23 cellular contexts compared by ENCODE assay signal in genomic region chr21:18138507-18138906, GRCh38.
"Had no signal": no experiment of that assay in that cellular context is flagged by ENCODE, and none has a peak within 500 bp of the region (broad histone marks: within the 10 kb centered on the region; RNA-seq: fewer than 3 reads in every experiment).

No MANE protein-coding gene starts in this region.

- DNase-seq: dorsolateral prefrontal cortex; effector CD4-positive, alpha-beta T cell; foreskin keratinocyte; heart left ventricle; kidney; sigmoid colon; stimulated activated CD4-positive, alpha-beta T cell treated with anti-CD3 and anti-CD28 coated beads, Interleukin-4, amount 100 ng/mL, for 4 hours; stimulated activated naive CD8-positive, alpha-beta T cell treated with anti-CD3 and anti-CD28 coated beads, Interleukin-15, Interleukin-2, amounts not matched to agents 100 U/mL and 50 U/mL, for 24 hours; substantia nigra; testis; tibial artery had no signal

- H3K4me2 ChIP-seq: hepatocyte, neural progenitor cell had no signal

- H3K27me3 ChIP-seq: dorsolateral prefrontal cortex, foreskin keratinocyte, gastroesophageal sphincter, heart left ventricle, hepatocyte, neural progenitor cell, right atrium auricular region, sigmoid colon, testis, tibial artery had no signal

- H3K9ac ChIP-seq: neural progenitor cell, parathyroid adenoma had no signal

- H3K4me3 Mint-ChIP-seq: memory B cell; natural killer cell treated with Interleukin-12 subunit alpha and Interleukin-12 subunit beta and Interleukin-15 and Interleukin-18, amount 100 ng/mL, for 72 hours; neural progenitor cell; stimulated activated memory B cell treated with anti-CD40 and anti-IgM and Interleukin-4, amounts not matched to agents 10 μg/mL and 1 μg/mL and 100 μg/mL, for 72 hours; type B pancreatic cell had no signal

- H3K27ac Mint-ChIP-seq: memory B cell; natural killer cell treated with Interleukin-12 subunit alpha and Interleukin-12 subunit beta and Interleukin-15 and Interleukin-18, amount 100 ng/mL, for 72 hours; neural progenitor cell; progenitor cell of endocrine pancreas; stimulated activated memory B cell treated with anti-CD40 and anti-IgM and Interleukin-4, amounts not matched to agents 10 μg/mL and 1 μg/mL and 100 μg/mL, for 72 hours; type B pancreatic cell had no signal

- H3K9me3 ChIP-seq: gastroesophageal sphincter, heart left ventricle, right atrium auricular region, sigmoid colon, testis, tibial artery had no signal

- H3K4me3 ChIP-seq: dorsolateral prefrontal cortex, gastroesophageal sphincter, heart left ventricle, hepatocyte, lung, neural progenitor cell, right atrium auricular region, sigmoid colon, testis, tibial artery had no signal

- H3K27me3 Mint-ChIP-seq: memory B cell; progenitor cell of endocrine pancreas; stimulated activated memory B cell treated with anti-CD40 and anti-IgM and Interleukin-4, amounts not matched to agents 10 μg/mL and 1 μg/mL and 100 μg/mL, for 72 hours; type B pancreatic cell had no signal

- H3K9me3 Mint-ChIP-seq: natural killer cell treated with Interleukin-12 subunit alpha and Interleukin-12 subunit beta and Interleukin-15 and Interleukin-18, amount 100 ng/mL, for 72 hours; neural progenitor cell; stimulated activated memory B cell treated with anti-CD40 and anti-IgM and Interleukin-4, amounts not matched to agents 10 μg/mL and 1 μg/mL and 100 μg/mL, for 72 hours; type B pancreatic cell had no signal

- H2AFZ ChIP-seq: hepatocyte, neural progenitor cell, parathyroid adenoma had no signal

- H3K79me2 ChIP-seq: hepatocyte, parathyroid adenoma had no signal

- H3K4me1 Mint-ChIP-seq: memory B cell; neural progenitor cell; stimulated activated memory B cell treated with anti-CD40 and anti-IgM and Interleukin-4, amounts not matched to agents 10 μg/mL and 1 μg/mL and 100 μg/mL, for 72 hours had no signal

- ATAC-seq: foreskin keratinocyte; gastroesophageal sphincter; heart left ventricle; left lobe of liver; natural killer cell treated with Interleukin-12 subunit alpha and Interleukin-12 subunit beta and Interleukin-15 and Interleukin-18, amount 100 ng/mL, for 72 hours; stimulated activated memory B cell treated with anti-CD40 and anti-IgM and Interleukin-4, amounts not matched to agents 10 μg/mL and 1 μg/mL and 100 μg/mL, for 72 hours; stimulated activated naive CD8-positive, alpha-beta T cell treated with anti-CD3 and anti-CD28 coated beads, Interleukin-15, Interleukin-2, amounts not matched to agents 100 U/mL and 50 U/mL, for 24 hours had no signal

- H3K4me1 ChIP-seq: foreskin keratinocyte, gastroesophageal sphincter, heart left ventricle, neural progenitor cell, parathyroid adenoma, right atrium auricular region, sigmoid colon, testis, tibial artery had no signal

- H3K36me3 ChIP-seq: gastroesophageal sphincter, heart left ventricle, neural progenitor cell, right atrium auricular region, sigmoid colon, tibial artery had no signal

- H3K36me3 Mint-ChIP-seq: memory B cell; neural progenitor cell; stimulated activated memory B cell treated with anti-CD40 and anti-IgM and Interleukin-4, amounts not matched to agents 10 μg/mL and 1 μg/mL and 100 μg/mL, for 72 hours; type B pancreatic cell had no signal

- H3K27ac ChIP-seq: dorsolateral prefrontal cortex, foreskin keratinocyte, gastroesophageal sphincter, heart left ventricle, hepatocyte, neural progenitor cell, parathyroid adenoma, right atrium auricular region, sigmoid colon, testis, tibial artery had no signal
